19 cellular contexts compared by ENCODE assay signal in genomic region chr9:119280740-119281485, GRCh38.
A peak's percentile ranks its signal among the peaks of the same experiment; 100 is the strongest.
DNase-seq lines count a peak whose midpoint lies in the region; ATAC-seq, FAIRE-seq and TF ChIP-seq lines count a peak whose summit lies in the region.
"Had no signal": no experiment of that assay in that cellular context is flagged by ENCODE, and none has a peak within 500 bp of the region (broad histone marks: within the 10 kb centered on the region; RNA-seq: fewer than 3 reads in every experiment).

No MANE protein-coding gene starts in this region.

- no peaks in the 10 kb centered on the region for H3K27me3 ChIP-seq in astrocyte (ENCODE audit: insufficient read depth, low read length)

- peaks cover 10% of the 10 kb centered on the region for H3K4me1 Mint-ChIP-seq in astrocyte (ENCODE audit: low read depth, unreplicated experiment)
- no peaks in the 10 kb centered on the region for H3K4me1 Mint-ChIP-seq in activated T-cell treated with anti-CD3 and anti-CD28 coated beads, Interleukin-2, amount 50 U/mL, for 72 hours (ENCODE audit: low read depth)
- H3K4me1 Mint-ChIP-seq: B cell had no signal

- ATAC-seq in activated T-cell treated with anti-CD3 and anti-CD28 coated beads, Interleukin-2, amount 50 U/mL, for 72 hours (replicated peaks in 1 of 2), result no peak
- ATAC-seq in GM21528 (IDR thresholded peaks at IDR 0.05; ENCODE audit: low FRiP score, unreplicated experiment), result no peak
- ATAC-seq: HCT116, Panc1 had no signal

- no peak overlapping the region for H3K27ac ChIP-seq in astrocyte (ENCODE audit: low read depth, low read length)
- H3K27ac ChIP-seq: 22Rv1 had no signal

- H3K4me2 ChIP-seq in astrocyte (ENCODE audit: low read length), result no peak overlapping the region

- no peak for FAIRE-seq in astrocyte (lab: Jason Lieb, UNC)

- H3K4me1 ChIP-seq in astrocyte (ENCODE audit: insufficient read depth, low read length), result peaks cover 3% of the 10 kb centered on the region

- no peak overlapping the region for H3K4me3 Mint-ChIP-seq in astrocyte (ENCODE audit: unreplicated experiment)
- H3K4me3 Mint-ChIP-seq in activated T-cell treated with anti-CD3 and anti-CD28 coated beads, Interleukin-2, amount 50 U/mL, for 72 hours, result no peak overlapping the region
- H3K4me3 Mint-ChIP-seq: B cell had no signal

- no peaks in the 10 kb centered on the region for H3K9me3 Mint-ChIP-seq in astrocyte (ENCODE audit: unreplicated experiment)
- peaks cover 0 to 4% of the 10 kb centered on the region in 2 donors for H3K9me3 Mint-ChIP-seq in activated T-cell treated with anti-CD3 and anti-CD28 coated beads, Interleukin-2, amount 50 U/mL, for 72 hours

- H3K36me3 Mint-ChIP-seq in astrocyte (ENCODE audit: low read depth, unreplicated experiment), result no peaks in the 10 kb centered on the region
- H3K36me3 Mint-ChIP-seq in activated T-cell treated with anti-CD3 and anti-CD28 coated beads, Interleukin-2, amount 50 U/mL, for 72 hours (ENCODE audit: insufficient read depth in 2 of 2), result no peaks in the 10 kb centered on the region

- no peaks in the 10 kb centered on the region for H3K36me3 ChIP-seq in astrocyte (ENCODE audit: insufficient read depth, low read length)

- H3K4me3 ChIP-seq in astrocyte (ENCODE audit: insufficient read depth, low read depth, low read length), result no peak overlapping the region

- peaks cover 17% of the 10 kb centered on the region for H3K27me3 Mint-ChIP-seq in astrocyte (ENCODE audit: low read depth, unreplicated experiment)
- peaks cover 6% of the 10 kb centered on the region for H3K27me3 Mint-ChIP-seq in activated T-cell treated with anti-CD3 and anti-CD28 coated beads, Interleukin-2, amount 50 U/mL, for 72 hours (ENCODE audit: low read depth)

- H3K27ac Mint-ChIP-seq in astrocyte (ENCODE audit: unreplicated experiment), result no peak overlapping the region
- H3K27ac Mint-ChIP-seq in activated T-cell treated with anti-CD3 and anti-CD28 coated beads, Interleukin-2, amount 50 U/mL, for 72 hours, result no peak overlapping the region
- H3K27ac Mint-ChIP-seq: B cell had no signal

- DNase-seq in NCI-H1694 treated with DMSO at 0.1 percent for 48 hours (lab: John Stamatoyannopoulos, UW) (peak; percentile 3), NCI-H1694 (lab: John Stamatoyannopoulos, UW) (no peak), astrocyte (ENCODE audit: low read depth) (peak; percentile 54), kidney tubule cell (ENCODE audit: low spot score) (peak; percentile 12), T-helper 9 cell (no peak)
- DNase-seq in activated T-cell treated with anti-CD3 and anti-CD28 coated beads, Interleukin-2, amount 50 U/mL, for 72 hours, result no peak
- DNase-seq: Calu3, DND-41, Karpas-422, NCI-H1092, NCI-H1436, NCI-H1930, NCI-H526, SHP77 treated with DMSO at 0.1 percent for 48 hours had no signal

- no peaks in the 10 kb centered on the region for H4K20me1 ChIP-seq in astrocyte (ENCODE audit: insufficient read depth, low read length)

- no peaks in the 10 kb centered on the region for H3K9me3 ChIP-seq in astrocyte (ENCODE audit: insufficient read depth, low read depth, low read length)

- H2AFZ ChIP-seq in astrocyte (ENCODE audit: low read depth, low read length), result no peak overlapping the region

- TF ChIP-seq CTCF in astrocyte (IDR thresholded peaks at IDR 0.05; ENCODE audit: insufficient read depth, low read depth, low read length), result no peak

- H3K79me2 ChIP-seq in astrocyte (ENCODE audit: insufficient read depth, low read length), result no peaks in the 10 kb centered on the region

- no peak overlapping the region for H3K9ac ChIP-seq in astrocyte (ENCODE audit: low read length)

Comparison
In these comparisons a context has a peak if more than half of its experiments do, and no peak if none do; other contexts are left out.
1. DNase-seq: peak in NCI-H1694 treated with DMSO at 0.1 percent for 48 hours (single experiment), astrocyte (single experiment) and kidney tubule cell (single experiment); none in NCI-H1694 (single experiment), activated T-cell treated with anti-CD3 and anti-CD28 coated beads, Interleukin-2, amount 50 U/mL, for 72 hours (0 of 2) and T-helper 9 cell (single experiment).